ENCODE assay signal across 8 cellular contexts in the genomic region with DNA sequence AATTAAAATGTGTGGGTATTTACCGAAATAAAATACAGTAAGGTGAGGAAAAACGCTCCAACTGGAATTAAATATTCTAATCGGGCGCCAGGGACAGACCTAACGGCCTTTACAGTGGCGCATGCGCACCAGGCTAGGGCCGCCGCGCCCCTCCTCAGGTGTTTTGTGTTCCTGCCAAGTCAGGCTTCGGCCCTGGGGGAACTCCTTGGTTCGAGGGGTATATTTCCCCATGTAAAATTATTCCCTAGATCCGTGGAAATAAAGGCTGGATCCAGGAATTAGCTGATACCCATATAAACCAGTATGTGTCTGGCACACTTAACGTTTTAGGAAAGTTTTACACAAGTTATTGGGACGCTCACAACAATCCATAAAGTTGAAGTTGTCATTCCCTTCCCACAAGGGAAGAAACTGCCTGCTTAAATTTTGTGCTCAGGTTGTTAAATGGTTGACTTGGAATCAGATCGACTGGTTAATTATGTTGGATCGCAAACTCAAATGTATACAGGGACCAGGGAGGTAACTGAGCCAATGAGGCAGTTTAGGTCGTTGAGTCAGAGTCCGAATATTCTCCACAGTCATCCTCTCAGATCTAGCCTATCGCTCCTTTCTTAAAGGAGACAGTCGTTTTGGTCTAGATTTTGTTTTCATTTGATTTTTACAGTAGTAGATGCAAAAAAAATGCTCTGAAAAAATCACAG. TPM values are rescaled to one million over a fixed set of nuclear protein-coding genes. Genes with fewer than 3 reads are reported as not detected.
DNase-seq lines count a peak whose midpoint lies in the region; ATAC-seq, FAIRE-seq and TF ChIP-seq lines count a peak whose summit lies in the region.

No MANE protein-coding gene starts in this region.

- DNase-seq in DMS114 treated with DMSO at 0.1 percent for 48 hours (lab: John Stamatoyannopoulos, UW; ENCODE audit: unreplicated experiment): peak; percentile 66
- DNase-seq in NCI-H226: peak; percentile 37
- peak; percentile 59 to 66 for DNase-seq in activated CD4-positive, alpha-beta T cell treated with anti-CD3 and anti-CD28 coated beads for 24 hours (ENCODE audit: low read depth in 2 of 2)
- peak; percentile 81 for DNase-seq in cerebellar cortex (ENCODE audit: low spot score)
- peak; percentile 88 for DNase-seq in kidney
- DNase-seq in stimulated activated CD4-positive, alpha-beta T cell treated with anti-CD3 and anti-CD28 coated beads, Interleukin-12 subunit alpha, Interleukin-12 subunit beta, amount 100 ng/mL, for 48 hours (ENCODE audit: low read depth in 2 of 3, low spot score in 1 of 3): peak; percentile 62 to 73 (median 72)

- peak overlapping the region; percentile 98 for H3K27ac ChIP-seq in kidney (ENCODE audit: low read depth in 2 of 2, low read length in 2 of 2)

- peak overlapping the region; percentile 94 for H3K4me3 ChIP-seq in kidney (ENCODE audit: low read length in 2 of 2)

- intact Hi-C loops in kidney (cut with DNase I): no loop called here

- H3K36me3 ChIP-seq in kidney (ENCODE audit: control insufficient read depth in 1 of 2, insufficient read depth in 2 of 2, low read length in 2 of 2): peaks cover 0 to 6% of the 10 kb centered on the region in 2 donors

- H3K4me1 ChIP-seq in kidney (ENCODE audit: control insufficient read depth in 1 of 2, insufficient read depth in 1 of 2, low read depth in 1 of 2, low read length in 2 of 2): peaks cover 5 to 7% of the 10 kb centered on the region in 2 donors

- FAIRE-seq in kidney (lab: Jason Lieb, UNC): no peak

- ATAC-seq in HG02973 (IDR thresholded peaks at IDR 0.05; ENCODE audit: unreplicated experiment) (peak; percentile 40), HG03469 (IDR thresholded peaks at IDR 0.05; ENCODE audit: unreplicated experiment) (no peak)

- H3K9me3 ChIP-seq in kidney (ENCODE audit: control insufficient read depth in 1 of 2, low read length in 2 of 2): no peaks in the 10 kb centered on the region

- TF ChIP-seq CTCF in kidney (IDR thresholded peaks at IDR 0.05; ENCODE audit: borderline replicate concordance, extremely low read depth, insufficient read depth): no peak

- H3K9ac ChIP-seq in kidney (ENCODE audit: low read length in 2 of 2): peak overlapping the region; percentile 72 to 100

RNA-seq across cellular contexts. Expression of a gene that starts 0.6 kb away (rescaled TPM):
- total RNA-seq in kidney: 47.8 TPM
- 31.3 TPM for polyA plus RNA-seq in kidney (ENCODE audit: insufficient read depth, low read depth, low replicate concordance)

RNA-seq across cellular contexts. Expression of a gene that starts 46.0 kb away (rescaled TPM):
- 204 TPM for total RNA-seq in kidney
- polyA plus RNA-seq in kidney (ENCODE audit: insufficient read depth, low read depth, low replicate concordance): 325 TPM

Comparison
In these comparisons a context has a peak if more than half of its experiments do, and no peak if none do; other contexts are left out.
1. DNase-seq: peak in every context shown above with its lines; median percentile 88 in kidney; 81 in cerebellar cortex; 72 in stimulated activated CD4-positive, alpha-beta T cell treated with anti-CD3 and anti-CD28 coated beads, Interleukin-12 subunit alpha, Interleukin-12 subunit beta, amount 100 ng/mL, for 48 hours; 66 in DMS114 treated with DMSO at 0.1 percent for 48 hours; 62 in activated CD4-positive, alpha-beta T cell treated with anti-CD3 and anti-CD28 coated beads for 24 hours; 37 in NCI-H226.